17 cellular contexts compared by ENCODE assay signal in genomic region chr2:60832621-60833020, GRCh38.
"Had no signal": no experiment of that assay in that cellular context is flagged by ENCODE, and none has a peak within 500 bp of the region (broad histone marks: within the 10 kb centered on the region; RNA-seq: fewer than 3 reads in every experiment).

No MANE protein-coding gene starts in this region.

- H3K4me3 ChIP-seq: esophagus squamous epithelium, sigmoid colon, SK-N-MC, transverse colon, vagina had no signal

- H3K27ac Mint-ChIP-seq: natural killer cell had no signal

- H3K79me2 ChIP-seq: parathyroid adenoma had no signal

- H3K27ac ChIP-seq: esophagus squamous epithelium, neutrophil, parathyroid adenoma, sigmoid colon, SK-N-MC, transverse colon, vagina had no signal

- H3K27me3 ChIP-seq: neutrophil, sigmoid colon, transverse colon, vagina had no signal

- ATAC-seq: left lobe of liver, natural killer cell had no signal

- H3K9me3 Mint-ChIP-seq: natural killer cell had no signal

- H3K36me3 Mint-ChIP-seq: natural killer cell had no signal

- DNase-seq: activated CD4-positive, alpha-beta T cell treated with anti-CD3 and anti-CD28 coated beads for 4 hours; amygdala; cortex of kidney; effector CD8-positive, alpha-beta T cell; esophagus squamous epithelium; hippocampal formation; mammary epithelial cell; natural killer cell; sigmoid colon; stimulated activated CD4-positive, alpha-beta T cell treated with anti-CD3 and anti-CD28 coated beads, Interleukin-1b, Interleukin-23, amount 100 ng/mL, for 48 hours; T1000; transverse colon had no signal

- H3K36me3 ChIP-seq: esophagus squamous epithelium, neutrophil, sigmoid colon, transverse colon, vagina had no signal

- H3K4me3 Mint-ChIP-seq: natural killer cell had no signal

- H3K9ac ChIP-seq: parathyroid adenoma had no signal

- H3K9me3 ChIP-seq: esophagus squamous epithelium, neutrophil, sigmoid colon, transverse colon, vagina had no signal

- H3K4me1 ChIP-seq: esophagus squamous epithelium, parathyroid adenoma, sigmoid colon, transverse colon, vagina had no signal

- H2AFZ ChIP-seq: parathyroid adenoma had no signal
